ENCODE assay signal across 17 cellular contexts in the genomic region with DNA sequence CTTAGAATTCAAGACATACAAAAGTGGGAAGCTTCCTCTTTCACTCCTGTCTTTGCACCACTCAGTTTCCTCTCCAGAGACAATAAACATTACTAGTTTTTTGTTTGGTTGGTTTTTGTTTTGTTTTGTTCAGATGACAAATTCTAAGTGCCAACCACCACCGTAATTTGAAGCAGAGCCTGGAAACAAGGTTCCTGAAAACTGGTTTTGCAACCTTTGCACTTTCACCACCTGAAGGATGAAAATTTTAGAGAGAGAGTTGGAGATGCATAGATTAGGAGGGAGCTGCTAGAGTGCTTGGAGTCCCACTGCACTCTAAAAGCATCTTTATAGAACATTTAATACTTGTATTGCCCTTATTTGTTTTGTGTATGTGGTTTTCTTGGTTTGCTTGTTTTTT.
"Had no signal": no experiment of that assay in that cellular context is flagged by ENCODE, and none has a peak within 500 bp of the region (broad histone marks: within the 10 kb centered on the region; RNA-seq: fewer than 3 reads in every experiment).

No MANE protein-coding gene starts in this region.

- FAIRE-seq: endothelial cell of umbilical vein had no signal

- H3K36me3 ChIP-seq: prostate gland, tibial nerve, uterus had no signal

- H3K4me1 ChIP-seq: prostate gland, tibial nerve, uterus had no signal

- DNase-seq: activated CD4-positive, alpha-beta T cell treated with anti-CD3 and anti-CD28 coated beads, Interleukin-2, amount 10 ng/mL, durations not matched to agents 7 days and 5 days; activated naive CD8-positive, alpha-beta T cell treated with anti-CD3 and anti-CD28 coated beads, Interleukin-2, amount 10 ng/mL, durations not matched to agents 7 days and 5 days; cortex of kidney; effector CD8-positive, alpha-beta T cell; foreskin melanocyte; head of caudate nucleus; nucleus accumbens; right cardiac atrium; stimulated activated CD4-positive, alpha-beta T cell treated with anti-CD3 and anti-CD28 coated beads, Interleukin-4, amount 100 ng/mL, for 4 hours; stimulated activated CD8-positive, alpha-beta memory T cell treated with anti-CD3 and anti-CD28 coated beads, Interleukin-4, amount 100 ng/mL, for 48 hours; stimulated activated naive CD4-positive, alpha-beta T cell treated with Interleukin-2 at 50 U/mL for 16 hours; substantia nigra; uterus had no signal

- H3K4me3 ChIP-seq: prostate gland, skin epidermis, tibial nerve, uterus had no signal

- H3K27ac ChIP-seq: prostate gland, skin epidermis, tibial nerve, uterus had no signal

- H3K9me3 ChIP-seq: prostate gland, tibial nerve, uterus had no signal

- H3K27me3 ChIP-seq: tibial nerve, uterus had no signal
